5 cellular contexts compared by ENCODE assay signal in the genomic region with DNA sequence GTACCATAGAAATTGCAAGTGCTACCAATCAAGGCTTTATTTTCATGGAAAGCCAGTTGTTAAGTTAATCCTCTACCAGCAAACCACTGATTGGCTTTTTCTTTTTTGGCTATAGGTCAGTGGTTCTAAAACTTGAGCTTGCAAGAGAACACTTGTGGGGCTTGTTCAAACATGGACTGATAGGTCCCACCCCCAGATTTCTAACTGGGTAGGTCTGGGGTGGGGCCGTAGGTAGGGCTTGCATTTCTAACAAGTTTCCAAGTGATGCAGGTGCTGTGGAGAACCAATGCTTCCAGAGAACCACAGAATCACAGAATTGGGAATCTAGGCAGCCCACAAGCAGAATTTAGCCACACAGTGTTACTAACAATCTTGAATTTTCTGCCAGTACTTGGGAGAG. TPM values are rescaled to one million over a fixed set of nuclear protein-coding genes. Genes with fewer than 3 reads are reported as not detected.
"Had no signal": no experiment of that assay in that cellular context is flagged by ENCODE, and none has a peak within 500 bp of the region (broad histone marks: within the 10 kb centered on the region; RNA-seq: fewer than 3 reads in every experiment).

No MANE protein-coding gene starts in this region.

RNA-seq across cellular contexts. Expression of gene RHCE, which starts 36.8 kb away (rescaled TPM):
- total RNA-seq: natural killer cell, occipital lobe, progenitor cell of endocrine pancreas, subcutaneous adipose tissue, thoracic aorta had no signal
